21 cellular contexts compared by ENCODE assay signal in the genomic region with DNA sequence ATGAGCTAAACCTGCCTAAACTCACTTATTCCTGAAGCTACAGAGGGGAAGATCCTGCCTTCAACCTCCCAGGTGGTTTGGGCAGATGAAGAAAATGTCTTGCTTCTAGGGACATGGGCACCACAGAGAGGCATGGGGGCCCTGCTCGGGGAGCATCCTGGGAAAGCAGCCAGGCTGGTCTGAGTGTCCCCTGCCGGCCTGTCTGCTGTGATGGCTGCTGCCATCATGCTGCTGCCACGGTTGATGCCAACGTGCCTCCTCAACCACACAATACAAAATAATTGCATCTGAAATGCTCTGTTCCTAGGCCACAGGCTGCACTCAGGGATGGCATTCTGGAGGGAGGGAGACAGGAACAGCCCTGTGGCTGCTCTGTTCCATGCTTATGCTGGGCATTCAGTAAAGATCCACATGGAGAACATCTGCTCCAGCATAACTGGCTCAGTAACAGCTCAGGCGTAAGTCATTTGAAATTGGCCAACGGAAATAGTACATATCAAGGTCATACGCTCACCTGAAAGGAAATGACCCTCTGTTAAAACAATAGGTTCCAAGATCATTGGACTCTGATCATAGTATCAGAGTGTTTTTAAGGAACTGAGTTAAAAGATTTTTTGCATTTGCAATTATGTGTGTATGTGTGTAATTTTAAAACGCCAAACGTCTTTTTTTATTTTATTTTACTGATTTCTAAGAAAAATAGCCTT.
"Had no signal": no experiment of that assay in that cellular context is flagged by ENCODE, and none has a peak within 500 bp of the region (broad histone marks: within the 10 kb centered on the region; RNA-seq: fewer than 3 reads in every experiment).

No MANE protein-coding gene starts in this region.

- H3K36me3 Mint-ChIP-seq: activated naive CD8-positive, alpha-beta T cell treated with anti-CD3 and anti-CD28 coated beads, Interleukin-2, amount 10 ng/mL, durations not matched to agents 7 days and 5 days; immature natural killer cell; T-cell had no signal

- ATAC-seq: activated CD8-positive, alpha-beta T cell treated with anti-CD3 and anti-CD28 coated beads, Interleukin-2, amount 10 ng/mL, durations not matched to agents 7 days and 5 days; gastrocnemius medialis; heart right ventricle; T-cell had no signal

- H3K27ac Mint-ChIP-seq: activated CD4-positive, alpha-beta T cell treated with anti-CD3 and anti-CD28 coated beads, Interleukin-2, amount 10 ng/mL, durations not matched to agents 7 days and 5 days; activated CD8-positive, alpha-beta T cell treated with anti-CD3 and anti-CD28 coated beads, Interleukin-2, amount 10 ng/mL, durations not matched to agents 7 days and 5 days; activated naive CD8-positive, alpha-beta T cell treated with anti-CD3 and anti-CD28 coated beads, Interleukin-2, amount 10 ng/mL, durations not matched to agents 7 days and 5 days; activated T-cell treated with anti-CD3 and anti-CD28 coated beads, Interleukin-2, amount 50 U/mL, for 24 hours; activated T-helper 2 cell treated with anti-CD3 and anti-CD28 coated beads, Interferon-gamma antibody, Interleukin-2, Interleukin-4, amounts not matched to agents 10 μg/mL and 5 μg/mL and 100 μg/mL, durations not matched to agents 14 hours and 24 hours and 36 hours; brain; immature natural killer cell; stimulated activated naive CD8-positive, alpha-beta T cell treated with anti-CD3 and anti-CD28 coated beads, Interleukin-15, Interleukin-2, amounts not matched to agents 100 ng/mL and 50 ng/mL, for 24 hours; T-cell had no signal

- H3K9me3 Mint-ChIP-seq: activated naive CD8-positive, alpha-beta T cell treated with anti-CD3 and anti-CD28 coated beads, Interleukin-2, amount 10 ng/mL, durations not matched to agents 7 days and 5 days; immature natural killer cell; nephron had no signal

- H3K27me3 Mint-ChIP-seq: activated CD4-positive, alpha-beta T cell treated with anti-CD3 and anti-CD28 coated beads, Interleukin-2, amount 10 ng/mL, durations not matched to agents 7 days and 5 days; activated T-cell treated with anti-CD3 and anti-CD28 coated beads, Interleukin-2, amount 50 U/mL, for 24 hours; brain; progenitor cell of endocrine pancreas; T-cell had no signal

- H3K4me1 Mint-ChIP-seq: activated CD4-positive, alpha-beta T cell treated with anti-CD3 and anti-CD28 coated beads, Interleukin-2, amount 10 ng/mL, durations not matched to agents 7 days and 5 days; activated naive CD8-positive, alpha-beta T cell treated with anti-CD3 and anti-CD28 coated beads, Interleukin-2, amount 10 ng/mL, durations not matched to agents 7 days and 5 days; immature natural killer cell; nephron; T-cell had no signal

- H3K4me3 ChIP-seq: coronary artery, gastrocnemius medialis, heart right ventricle, right atrium auricular region, skin epidermis, tibial nerve had no signal

- H3K9me3 ChIP-seq: gastrocnemius medialis, heart right ventricle, right atrium auricular region, tibial nerve had no signal

- H3K27ac ChIP-seq: coronary artery, gastrocnemius medialis, heart right ventricle, right atrium auricular region, skin epidermis had no signal

- H3K27me3 ChIP-seq: gastrocnemius medialis, heart right ventricle, right atrium auricular region, tibial nerve had no signal

- H3K4me3 Mint-ChIP-seq: activated CD4-positive, alpha-beta T cell treated with anti-CD3 and anti-CD28 coated beads, Interleukin-2, amount 10 ng/mL, durations not matched to agents 7 days and 5 days; activated CD8-positive, alpha-beta T cell treated with anti-CD3 and anti-CD28 coated beads, Interleukin-2, amount 10 ng/mL, durations not matched to agents 7 days and 5 days; activated naive CD8-positive, alpha-beta T cell treated with anti-CD3 and anti-CD28 coated beads, Interleukin-2, amount 10 ng/mL, durations not matched to agents 7 days and 5 days; activated T-cell treated with anti-CD3 and anti-CD28 coated beads, Interleukin-2, amount 50 U/mL, for 24 hours; brain; immature natural killer cell; nephron; stimulated activated naive CD8-positive, alpha-beta T cell treated with anti-CD3 and anti-CD28 coated beads, Interleukin-15, Interleukin-2, amounts not matched to agents 100 ng/mL and 50 ng/mL, for 24 hours; T-cell had no signal

- DNase-seq: activated CD4-positive, alpha-beta T cell treated with anti-CD3 and anti-CD28 coated beads, Interleukin-2, amount 10 ng/mL, durations not matched to agents 7 days and 5 days; activated CD8-positive, alpha-beta T cell treated with anti-CD3 and anti-CD28 coated beads, Interleukin-2, amount 10 ng/mL, durations not matched to agents 7 days and 5 days; activated naive CD4-positive, alpha-beta T cell treated with Interleukin-2 at 50 U/mL for 16 hours; activated naive CD8-positive, alpha-beta T cell treated with anti-CD3 and anti-CD28 coated beads, Interleukin-2, amount 10 ng/mL, durations not matched to agents 7 days and 5 days; activated T-cell treated with anti-CD3 and anti-CD28 coated beads, Interleukin-2, amount 50 U/mL, for 24 hours; central memory CD4-positive, alpha-beta T cell; gastrocnemius medialis; heart right ventricle; immature natural killer cell; stimulated activated CD4-positive, alpha-beta T cell treated with anti-CD3 and anti-CD28 coated beads, Interleukin-15, amount 100 ng/mL, for 24 hours; stimulated activated CD4-positive, alpha-beta T cell treated with anti-CD3 and anti-CD28 coated beads, Interleukin-2, amount 100 ng/mL, for 48 hours; T-cell had no signal
